1 cellular context compared by ENCODE assay signal in the genomic region with DNA sequence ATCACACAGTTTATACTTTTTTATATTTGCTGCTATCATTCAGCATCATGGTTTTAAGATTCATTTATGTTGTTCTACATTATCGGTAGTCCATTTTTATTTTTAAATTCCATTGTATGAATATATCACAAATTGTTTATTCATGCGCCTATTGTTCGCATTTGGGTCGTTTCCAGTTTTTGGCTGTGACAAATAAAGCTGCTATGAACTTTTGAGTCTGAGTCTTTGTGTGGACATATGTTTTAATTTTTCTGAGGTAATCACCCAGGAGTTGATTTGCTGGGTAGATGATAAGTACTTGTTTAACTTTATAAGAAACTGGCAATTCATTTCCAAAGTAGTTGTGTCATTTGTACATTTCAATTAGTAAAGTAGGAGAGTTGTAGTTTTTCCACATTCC.
TF ChIP-seq lines count a peak whose summit lies in the region.

No MANE protein-coding gene starts in this region.

TF ChIP-seq in endothelial cell of umbilical vein, 7 proteins besides CTCF, POLR2A, EP300 and RAD21 (continued from another document):
- TF ChIP-seq JUN (IDR thresholded peaks at IDR 0.05; ENCODE audit: borderline replicate concordance, insufficient read depth, insufficient read length, low read depth) = no peak
- TF ChIP-seq POLR2AphosphoS5 (IDR thresholded peaks at IDR 0.05; ENCODE audit: insufficient read depth, low read depth, low read length) = no peak
- no peak for TF ChIP-seq MYC (IDR thresholded peaks at IDR 0.05; ENCODE audit: low read depth, low read length)
- no peak for TF ChIP-seq GATA2 (IDR thresholded peaks at IDR 0.05; ENCODE audit: insufficient read depth, insufficient read length, low read depth, low read length)
